8 cellular contexts compared by ENCODE assay signal in the genomic region with DNA sequence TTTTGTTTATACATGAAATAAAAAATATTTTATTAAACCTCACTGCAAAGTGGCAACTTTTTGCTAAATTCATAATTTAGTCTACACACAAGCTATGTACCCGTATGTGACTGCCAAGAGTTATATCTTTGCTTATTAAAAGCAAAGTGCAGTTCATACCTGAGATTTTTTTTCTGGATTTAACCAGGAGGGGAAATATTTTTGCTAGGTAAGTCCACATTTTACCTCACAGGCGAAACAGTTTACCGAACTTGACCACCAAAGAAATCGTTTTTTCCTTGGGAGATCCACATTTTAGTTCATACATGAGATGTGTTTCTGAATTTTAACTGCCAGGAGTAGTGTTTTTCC. TPM values are rescaled to one million over a fixed set of nuclear protein-coding genes. Genes with fewer than 3 reads are reported as not detected.
DNase-seq lines count a peak whose midpoint lies in the region; ATAC-seq and TF ChIP-seq lines count a peak whose summit lies in the region.

No MANE protein-coding gene starts in this region.

- H3K27me3 ChIP-seq in A673 (replicated peaks; ENCODE audit: insufficient read depth, low read depth, low read length, poor library complexity) (no peaks in the 10 kb centered on the region), HUES48 (ENCODE audit: control insufficient read depth, insufficient read depth, low read length) (no peaks in the 10 kb centered on the region), brain microvascular endothelial cell (replicated peaks) (no peaks in the 10 kb centered on the region)

- H3K36me3 Mint-ChIP-seq in naive B cell: peaks cover 0 to 8% of the 10 kb centered on the region in 2 donors

- peaks cover 26 to 54% (median 45%) of the 10 kb centered on the region in 3 donors for H3K4me1 Mint-ChIP-seq in naive B cell

- H3K27me3 Mint-ChIP-seq in naive B cell: no peaks in the 10 kb centered on the region

- POLR2A ChIA-PET in A673 (lab: Charles Lee; ENCODE audit: low non-redundant PET): no interaction called here

- BruUV-seq in A673 (replicated peaks; lab: Mats Ljungman, UMichigan): TSS peak; percentile 66

- ATAC-seq in naive B cell (ENCODE audit: low read depth in 2 of 2): no peak
- ATAC-seq in GM19328 (IDR thresholded peaks at IDR 0.05; ENCODE audit: unreplicated experiment): no peak

- peak overlapping the region; percentile 51; the same call in 1 of the 2 replicates for H3K9ac ChIP-seq in HUES48 (ENCODE audit: low read depth, low read length)

- DNase-seq in A673 (ENCODE audit: low spot score) (no peak), brain microvascular endothelial cell (no peak), naive B cell (no peak), Ammon's horn (ENCODE audit: low spot score) (no peak), pons (ENCODE audit: low spot score) (no peak)
- no peak for DNase-seq in NK-92 treated with Interleukin-12 subunit alpha and Interleukin-12 subunit beta, amount 100 ng/mL, for 24 hours (lab: John Stamatoyannopoulos, UW)

- intact Hi-C loops in A673 (cut with micrococcal nuclease; ENCODE audit: unreplicated experiment): no loop called here

- H3K27ac Mint-ChIP-seq in naive B cell: peak overlapping the region in 4 of 6 donors; percentile 8 to 97 (median 68)

- peak overlapping the region; percentile 87 to 98 (median 94) for H3K4me3 Mint-ChIP-seq in naive B cell

- H3K27ac ChIP-seq in A673 (ENCODE audit: low read depth, low read length, poor library complexity, severe bottlenecking) (peak overlapping the region; percentile 68), HUES48 (ENCODE audit: low read depth, low read length) (no peak overlapping the region), brain microvascular endothelial cell (no peak overlapping the region)

- H3K36me3 ChIP-seq in A673 (ENCODE audit: insufficient read depth, low read length, poor library complexity, severe bottlenecking) (peaks cover 30% of the 10 kb centered on the region), HUES48 (ENCODE audit: control insufficient read depth, insufficient read depth, low read length) (peaks cover 20% of the 10 kb centered on the region), brain microvascular endothelial cell (replicated peaks) (peaks cover 24% of the 10 kb centered on the region)

- in situ Hi-C loops in brain microvascular endothelial cell (cut with HindIII; ENCODE audit: low pct_ligation_motif_present, low sequenced_read_pairs): no loop called here

- CTCF ChIA-PET in A673 (lab: Charles Lee): no interaction called here

- H3K4me3 ChIP-seq in A673 (ENCODE audit: low read depth, low read length, poor library complexity, severe bottlenecking) (peak overlapping the region; percentile 100), HUES48 (ENCODE audit: low read depth, low read length) (peak overlapping the region; percentile 100), brain microvascular endothelial cell (ENCODE audit: low read depth, low read length) (peak overlapping the region; percentile 62)

- H3K9me3 ChIP-seq in A673 (ENCODE audit: low read depth, low read length, poor library complexity, severe bottlenecking): no peaks in the 10 kb centered on the region
- no peaks in the 10 kb centered on the region for H3K9me3 ChIP-seq in HUES48 (ENCODE audit: control insufficient read depth, insufficient read depth, low read length)

- TF ChIP-seq CTCF in A673 (conservative IDR thresholded peaks at IDR 0.05; ENCODE audit: low read depth, low read length): no peak
- no peak for TF ChIP-seq CTCF in brain microvascular endothelial cell (IDR thresholded peaks at IDR 0.05; ENCODE audit: low read depth, low read length, missing control alignments)

- H3K4me1 ChIP-seq in A673 (ENCODE audit: insufficient read depth, low read length, poor library complexity, severe bottlenecking): peaks cover 28% of the 10 kb centered on the region
- no peaks in the 10 kb centered on the region for H3K4me1 ChIP-seq in HUES48 (ENCODE audit: control insufficient read depth, insufficient read depth, low read length)

- H3K9me3 Mint-ChIP-seq in naive B cell: no peaks in the 10 kb centered on the region

RNA-seq across cellular contexts. Expression of gene JSRP1, which starts 12.2 kb away (rescaled TPM):
- total RNA-seq in A673 (2021): 0.73 TPM in 1 of 2 replicates, not detected in the other
- under 1 TPM in 3 of 6 donors, not detected in 3; 0.41 to 0.87 (median 0.53) TPM for polyA plus RNA-seq in naive B cell (ENCODE audit: low read depth in 6 of 6)

RNA-seq across cellular contexts. Expression of gene PEAK3, which starts 13.5 kb away (rescaled TPM):
- not detected in 2 replicates for total RNA-seq in A673 (2021)
- 1 to 10 TPM in 1 of 6 donors, under 1 TPM in 4, not detected in 1; 0.30 to 1.0 (median 0.49) TPM for polyA plus RNA-seq in naive B cell (ENCODE audit: low read depth in 6 of 6)

RNA-seq across cellular contexts. Expression of gene AMH, which starts 19.3 kb away (rescaled TPM):
- 15.1 and 16.3 TPM in 2 replicates for total RNA-seq in A673 (2021)
- not detected for polyA plus RNA-seq in naive B cell (ENCODE audit: low read depth in 6 of 6)

RNA-seq across cellular contexts. Expression of gene SF3A2, which starts 31.8 kb away (rescaled TPM):
- 186 and 187 TPM in 2 replicates for total RNA-seq in A673 (2021)
- 10 to 100 TPM; 13.1 to 37.2 (median 20.3) TPM for polyA plus RNA-seq in naive B cell (ENCODE audit: low read depth in 6 of 6)

RNA-seq across cellular contexts. Expression of gene PLEKHJ1, which starts 32.3 kb away (rescaled TPM):
- total RNA-seq in A673 (2021): 73.7 and 75.9 TPM in 2 replicates
- polyA plus RNA-seq in naive B cell (ENCODE audit: low read depth in 6 of 6): 100 to 1,000 TPM in 5 of 6 donors, 10 to 100 TPM in 1; 98.9 to 148 (median 126) TPM
